ENCODE assay signal across 15 cellular contexts in genomic region chr17:17757944-17758343, GRCh38.
DNase-seq lines count a peak whose midpoint lies in the region; ATAC-seq lines count a peak whose summit lies in the region.
"Had no signal": no experiment of that assay in that cellular context is flagged by ENCODE, and none has a peak within 500 bp of the region (broad histone marks: within the 10 kb centered on the region; RNA-seq: fewer than 3 reads in every experiment).

No MANE protein-coding gene starts in this region.

- CTCF ChIA-PET in T-cell (lab: Charles Lee) = no interaction called here
- CTCF ChIA-PET in naive thymus-derived CD4-positive, alpha-beta T cell (lab: Charles Lee) = interaction anchor here (1.2 to 1.5 kb wide), 2 partner anchors 8 to 31 kb away, joined by 3 to 5 read pairs; no protein-coding TSS in a partner anchor

- H3K4me1 ChIP-seq in naive thymus-derived CD4-positive, alpha-beta T cell (ENCODE audit: control insufficient read depth in 2 of 2, insufficient read depth in 2 of 2, low read length in 2 of 2) = peaks cover 11 to 51% of the 10 kb centered on the region in 2 donors

- H3K36me3 Mint-ChIP-seq in T-cell = no peaks in the 10 kb centered on the region
- no peaks in the 10 kb centered on the region for H3K36me3 Mint-ChIP-seq in naive thymus-derived CD4-positive, alpha-beta T cell

- H3K27me3 ChIP-seq in naive thymus-derived CD4-positive, alpha-beta T cell (ENCODE audit: control insufficient read depth in 2 of 2, insufficient read depth in 2 of 2, low read length in 2 of 2) = no peaks in the 10 kb centered on the region
- H3K27me3 ChIP-seq: left lung, thyroid gland had no signal

- peak overlapping the region; percentile 41 to 79 (median 43) for H3K4me3 Mint-ChIP-seq in T-cell
- peak overlapping the region in 9 of 10 donors; percentile 58 to 88 (median 80) for H3K4me3 Mint-ChIP-seq in naive thymus-derived CD4-positive, alpha-beta T cell

- no peaks in the 10 kb centered on the region for H3K27me3 Mint-ChIP-seq in T-cell
- H3K27me3 Mint-ChIP-seq in naive thymus-derived CD4-positive, alpha-beta T cell = no peaks in the 10 kb centered on the region

- POLR2A ChIA-PET in T-cell (lab: Charles Lee) = no interaction called here
- POLR2A ChIA-PET in naive thymus-derived CD4-positive, alpha-beta T cell (lab: Charles Lee) = interaction anchor here (0.6 to 1.8 kb wide), 8 partner anchors 8 to 152 kb away, joined by 3 to 5 read pairs (median 4); no protein-coding TSS in a partner anchor

- DNase-seq in DMS 273 (lab: John Stamatoyannopoulos, UW; ENCODE audit: unreplicated experiment) (peak; percentile 79), DMS 273 treated with DMSO at 0.1 percent for 48 hours (lab: John Stamatoyannopoulos, UW) (no peak), T-cell (no peak)
- peak; percentile 67 for DNase-seq in Jurkat, Clone E6-1 (ENCODE audit: low read depth, low spot score)
- DNase-seq in naive thymus-derived CD4-positive, alpha-beta T cell = no peak
- DNase-seq: cortex of kidney, foreskin melanocyte, T1000, thyroid gland had no signal

- H3K27ac Mint-ChIP-seq in T-cell = peak overlapping the region; percentile 84 to 89
- H3K27ac Mint-ChIP-seq in naive thymus-derived CD4-positive, alpha-beta T cell = peak overlapping the region in 8 of 9 donors; percentile 88 to 97 (median 94)
- H3K27ac Mint-ChIP-seq: activated T-helper 1 cell treated with anti-CD3 and anti-CD28 coated beads, Interleukin-12 subunit alpha, Interleukin-12 subunit beta, Interleukin-2, Interleukin-4 antibody, amounts not matched to agents 30 ng/mL and 10 ng/mL and 1 ng/mL, durations not matched to agents 14 hours and 24 hours and 36 hours had no signal

- ATAC-seq in T-cell (replicated peaks in 1 of 4) = peak in 1 of 4 experiments; percentile 26
- no peak for ATAC-seq in naive thymus-derived CD4-positive, alpha-beta T cell
- no peak for ATAC-seq in GM19351 (IDR thresholded peaks at IDR 0.05; ENCODE audit: unreplicated experiment)
- ATAC-seq in GM18870 (IDR thresholded peaks at IDR 0.05; ENCODE audit: unreplicated experiment) = no peak
- ATAC-seq in HG03097 (IDR thresholded peaks at IDR 0.05; ENCODE audit: low FRiP score, unreplicated experiment) = no peak
- ATAC-seq: left lung had no signal

- intact Hi-C loops in naive thymus-derived CD4-positive, alpha-beta T cell (cut with micrococcal nuclease) = no loop called here

- H3K9me3 Mint-ChIP-seq in T-cell = no peaks in the 10 kb centered on the region
- H3K9me3 Mint-ChIP-seq in naive thymus-derived CD4-positive, alpha-beta T cell = peaks cover 0 to 2% (median 0%) of the 10 kb centered on the region in 11 donors
- H3K9me3 Mint-ChIP-seq: activated T-helper 1 cell treated with anti-CD3 and anti-CD28 coated beads, Interleukin-12 subunit alpha, Interleukin-12 subunit beta, Interleukin-2, Interleukin-4 antibody, amounts not matched to agents 30 ng/mL and 10 ng/mL and 1 ng/mL, durations not matched to agents 14 hours and 24 hours and 36 hours had no signal

- no peaks in the 10 kb centered on the region for H3K36me3 ChIP-seq in naive thymus-derived CD4-positive, alpha-beta T cell (ENCODE audit: control insufficient read depth in 2 of 3, insufficient read depth in 3 of 3, low read length in 3 of 3)
- H3K36me3 ChIP-seq: left lung, thyroid gland had no signal

- peak overlapping the region; percentile 50 for H3K4me3 ChIP-seq in Jurkat, Clone E6-1 (ENCODE audit: low read length)
- H3K4me3 ChIP-seq in naive thymus-derived CD4-positive, alpha-beta T cell (ENCODE audit: low read length) = peak overlapping the region; percentile 35
- H3K4me3 ChIP-seq: left lung, thyroid gland had no signal

- peaks cover 51 to 53% (median 51%) of the 10 kb centered on the region in 3 donors for H3K4me1 Mint-ChIP-seq in T-cell
- peaks cover 19 to 68% (median 59%) of the 10 kb centered on the region in 7 donors for H3K4me1 Mint-ChIP-seq in naive thymus-derived CD4-positive, alpha-beta T cell

- H3K9me3 ChIP-seq in naive thymus-derived CD4-positive, alpha-beta T cell (ENCODE audit: control insufficient read depth in 2 of 3, low read length in 3 of 3) = no peaks in the 10 kb centered on the region
- H3K9me3 ChIP-seq: left lung, thyroid gland had no signal

- H3K27ac ChIP-seq in naive thymus-derived CD4-positive, alpha-beta T cell (ENCODE audit: low read depth, low read length) = peak overlapping the region; percentile 65
- H3K27ac ChIP-seq: 22Rv1, left lung had no signal

Comparison
In these comparisons a context has a peak if more than half of its experiments do, and no peak if none do; other contexts are left out.
1. DNase-seq: peak in DMS 273 (single experiment) and Jurkat, Clone E6-1 (single experiment); none in DMS 273 treated with DMSO at 0.1 percent for 48 hours (single experiment), T-cell (0 of 34) and naive thymus-derived CD4-positive, alpha-beta T cell (0 of 9).